8 cellular contexts compared by ENCODE assay signal in genomic region chr18:74291771-74292540, GRCh38. TPM values are rescaled to one million over a fixed set of nuclear protein-coding genes. Genes with fewer than 3 reads are reported as not detected.
DNase-seq lines count a peak whose midpoint lies in the region; ATAC-seq and TF ChIP-seq lines count a peak whose summit lies in the region.

A gene with protein sequence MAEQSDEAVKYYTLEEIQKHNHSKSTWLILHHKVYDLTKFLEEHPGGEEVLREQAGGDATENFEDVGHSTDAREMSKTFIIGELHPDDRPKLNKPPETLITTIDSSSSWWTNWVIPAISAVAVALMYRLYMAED (minus strand): TSS chr18:74291963. CDS start chr18:74291875, 88 bp downstream.

- TF ChIP-seq CTCF in AG04450 (IDR thresholded peaks at IDR 0.05; ENCODE audit: low read depth, low read length), result peak; percentile 24; the same call in 1 of the 2 replicates
- TF ChIP-seq CTCF in colonic mucosa (IDR thresholded peaks at IDR 0.05), result no peak

- H3K27ac ChIP-seq in AG04450 (ENCODE audit: low read depth, low read length) (peak within 1 kb of the TSS; percentile 21), colonic mucosa (peak within 1 kb of the TSS; percentile 68), layer of hippocampus (ENCODE audit: low read depth, low read length) (peak within 1 kb of the TSS; percentile 78)

- peak; percentile 94 for DNase-seq in AG04450 (ENCODE audit: low read depth, low spot score)
- DNase-seq in NCI-H446 treated with DMSO at 0.1 percent for 48 hours (lab: John Stamatoyannopoulos, UW), result peak; percentile 87
- peak; percentile 98 for DNase-seq in activated CD4-positive, alpha-beta T cell treated with anti-CD3 and anti-CD28 coated beads for 48 hours
- DNase-seq in colonic mucosa, result peak; percentile 99
- DNase-seq in stimulated activated CD4-positive, alpha-beta T cell treated with anti-CD3 and anti-CD28 coated beads, Interleukin-1b, Interleukin-23, amount 100 ng/mL, for 4 hours (ENCODE audit: low read depth in 2 of 2), result peak; percentile 98

- peak within 1 kb of the TSS; percentile 97 for H3K4me3 ChIP-seq in AG04450 (ENCODE audit: low read depth, low read length)
- peak within 1 kb of the TSS; percentile 94 for H3K4me3 ChIP-seq in colonic mucosa

- no peaks in the 10 kb centered on the region for H3K27me3 ChIP-seq in AG04450 (ENCODE audit: control insufficient read depth, insufficient read depth, low read length)
- no peaks in the 10 kb centered on the region for H3K27me3 ChIP-seq in colonic mucosa
- no peaks in the 10 kb centered on the region for H3K27me3 ChIP-seq in layer of hippocampus (ENCODE audit: control insufficient read depth, insufficient read depth, low read length)

- intact Hi-C loops in colonic mucosa (cut with DNase I), result no loop called here

- H3K4me1 ChIP-seq in colonic mucosa, result no peaks in the 10 kb centered on the region

- H3K9ac ChIP-seq in colonic mucosa (ENCODE audit: low read depth in 2 of 2, low read length in 2 of 2), result peak within 1 kb of the TSS; percentile 70 to 89

- ATAC-seq in GM18870 (IDR thresholded peaks at IDR 0.05; ENCODE audit: unreplicated experiment) (peak; percentile 99), HG03159 (IDR thresholded peaks at IDR 0.05; ENCODE audit: unreplicated experiment) (peak; percentile 100)

- POLR2A ChIA-PET in AG04450 (lab: Yijun Ruan, JAX), result no interaction called here

- CTCF ChIA-PET in AG04450 (lab: Charles Lee), result no interaction called here

- H3K36me3 ChIP-seq in colonic mucosa, result no peaks in the 10 kb centered on the region

- H3K9me3 ChIP-seq in AG04450 (ENCODE audit: control insufficient read depth, insufficient read depth, low read length) (peaks cover 5% of the 10 kb centered on the region; the same call in 1 of the 2 replicates), colonic mucosa (no peaks in the 10 kb centered on the region)

RNA-seq across cellular contexts. Expression of the gene that starts here (rescaled TPM):
- polyA plus RNA-seq in AG04450 (2011; rRNA removed), result 93.5 and 95.2 TPM in 2 replicates
- 36.1 and 38.0 TPM in 2 replicates for polyA minus RNA-seq in AG04450 (2011; rRNA and poly(A)+ RNA removed)
- total RNA-seq in colonic mucosa, result 100 to 1,000 TPM; 107 to 114 TPM

Comparison
In these comparisons a context has a peak if more than half of its experiments do, and no peak if none do; other contexts are left out.
1. Peak in every context shown above with its lines: DNase-seq, ATAC-seq, H3K4me3 ChIP-seq and H3K27ac ChIP-seq.
2. H3K27ac ChIP-seq: peak in every context shown above with its lines; median percentile 78 in layer of hippocampus; 68 in colonic mucosa; 21 in AG04450.